ENCODE assay signal across 9 cellular contexts in genomic region chr6:19024737-19025136, GRCh38.
DNase-seq lines count a peak whose midpoint lies in the region; ATAC-seq and TF ChIP-seq lines count a peak whose summit lies in the region.
"Had no signal": no experiment of that assay in that cellular context is flagged by ENCODE, and none has a peak within 500 bp of the region (broad histone marks: within the 10 kb centered on the region; RNA-seq: fewer than 3 reads in every experiment).

No MANE protein-coding gene starts in this region.

- DNase-seq in D341Med (ENCODE audit: low spot score) = peak; percentile 41
- peak; percentile 30 for DNase-seq in iPS-NIHi11 (ENCODE audit: low spot score)
- no peak for DNase-seq in NK-92 (lab: John Stamatoyannopoulos, UW; ENCODE audit: unreplicated experiment)
- DNase-seq: stimulated activated naive B cell treated with anti-CD40 and anti-IgM and Interleukin-4, amounts not matched to agents 10 μg/mL and 1 μg/mL and 100 μg/mL, for 72 hours had no signal

- peak; percentile 67 for TF ChIP-seq CTCF in LNCAP (IDR thresholded peaks at IDR 0.05)

- ATAC-seq in SK-N-SH treated with all-trans-retinoic acid at 6 μM for 48 hours (peak; percentile 55; the same call in 2 of the 3 replicates), GM18858 (IDR thresholded peaks at IDR 0.05; ENCODE audit: unreplicated experiment) (no peak), GM19397 (IDR thresholded peaks at IDR 0.05; ENCODE audit: unreplicated experiment) (no peak), HG03520 (IDR thresholded peaks at IDR 0.05; ENCODE audit: unreplicated experiment) (no peak)

TF ChIP-seq in SK-N-SH treated with all-trans-retinoic acid at 6 μM for 48 hours, 23 proteins besides CTCF, POLR2A, EP300 and RAD21:
- TF ChIP-seq PATZ1 (CRISPR knock-in tag; IDR thresholded peaks at IDR 0.05; ENCODE audit: borderline replicate concordance) (no peak), BACH2 (CRISPR knock-in tag; IDR thresholded peaks at IDR 0.05; ENCODE audit: borderline replicate concordance) (no peak)
